Comparison of ENCODE assay signal across 20 cellular contexts in the genomic region with DNA sequence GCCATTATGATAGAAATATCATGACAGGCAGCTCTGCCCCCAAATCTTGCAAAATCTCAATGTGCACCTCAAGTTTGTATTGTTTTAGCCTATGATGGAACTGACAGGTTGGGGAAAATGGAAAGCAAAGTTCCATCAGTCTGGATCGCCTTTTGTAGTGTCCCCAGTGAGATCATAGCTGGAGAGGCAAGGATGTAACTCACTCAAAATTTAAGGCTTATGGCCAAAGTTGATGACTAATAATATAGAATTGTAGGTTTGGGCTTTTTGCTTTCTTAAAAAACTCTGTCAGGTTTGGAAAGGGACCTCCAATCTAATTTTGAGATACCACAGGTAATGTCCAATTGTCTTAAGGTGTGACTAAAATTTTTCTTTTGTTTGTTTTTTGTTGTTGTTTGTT. TPM values are rescaled to one million over a fixed set of nuclear protein-coding genes. Genes with fewer than 3 reads are reported as not detected.
"Had no signal": no experiment of that assay in that cellular context is flagged by ENCODE, and none has a peak within 500 bp of the region (broad histone marks: within the 10 kb centered on the region; RNA-seq: fewer than 3 reads in every experiment).

No MANE protein-coding gene starts in this region.

- H3K27me3 ChIP-seq: ascending aorta, gastrocnemius medialis, heart left ventricle, pancreas, thyroid gland had no signal

- DNase-seq: activated CD4-positive, alpha-beta T cell treated with anti-CD3 and anti-CD28 coated beads for 1 hour; activated CD4-positive, alpha-beta T cell treated with anti-CD3 and anti-CD28 coated beads, Interleukin-2, amount 50 U/mL, for 48 hours; activated naive CD4-positive, alpha-beta T cell treated with anti-CD3 and anti-CD28 coated beads for 36 hours; activated naive CD8-positive, alpha-beta T cell treated with anti-CD3 and anti-CD28 coated beads, Interleukin-2, amount 50 U/mL, for 24 hours; gastrocnemius medialis; heart left ventricle; left cardiac atrium; lower lobe of right lung; naive B cell; pancreas; stimulated activated CD4-positive, alpha-beta T cell treated with anti-CD3 and anti-CD28 coated beads, Interleukin-12 subunit alpha, Interleukin-12 subunit beta, amount 100 ng/mL, for 4 hours; stimulated activated CD4-positive, alpha-beta T cell treated with anti-CD3 and anti-CD28 coated beads, Interleukin-2, amount 100 ng/mL, for 24 hours; T-cell; T-helper 9 cell; thyroid gland had no signal

- H3K36me3 ChIP-seq: ascending aorta, gastrocnemius medialis, heart left ventricle, lower lobe of right lung, pancreas, thyroid gland had no signal

- ATAC-seq: activated naive CD8-positive, alpha-beta T cell treated with anti-CD3 and anti-CD28 coated beads, Interleukin-2, amount 50 U/mL, for 24 hours; activated T-helper 17 cell treated with anti-CD3 and anti-CD28 coated beads, Interleukin-2, amount 50 U/mL, for 72 hours; esophagus mucosa; gastrocnemius medialis; heart left ventricle; left cardiac atrium; lower lobe of right lung; pancreas; stimulated activated effector memory CD8-positive, alpha-beta T cell treated with anti-CD3 and anti-CD28 coated beads, Interleukin-12 subunit alpha, Interleukin-12 subunit beta, amount 100 ng/mL, for 72 hours; T-cell had no signal

- H3K9me3 ChIP-seq: ascending aorta, gastrocnemius medialis, heart left ventricle, lower lobe of right lung, pancreas, thyroid gland had no signal

- H3K27ac ChIP-seq: ascending aorta, gastrocnemius medialis had no signal

- H3K4me1 ChIP-seq: gastrocnemius medialis had no signal

- H3K4me3 ChIP-seq: ascending aorta, gastrocnemius medialis, heart left ventricle, lower lobe of right lung, pancreas, thyroid gland had no signal

RNA-seq across cellular contexts. Expression of a gene that starts 1.4 kb away (rescaled TPM):
- total RNA-seq: activated naive CD4-positive, alpha-beta T cell treated with anti-CD3 and anti-CD28 coated beads for 36 hours; activated T-helper 17 cell treated with anti-CD3 and anti-CD28 coated beads, Interleukin-2, amount 50 U/mL, for 72 hours; renal cortical epithelial cell; T-cell had no signal
